10 cellular contexts compared by ENCODE assay signal in the genomic region with DNA sequence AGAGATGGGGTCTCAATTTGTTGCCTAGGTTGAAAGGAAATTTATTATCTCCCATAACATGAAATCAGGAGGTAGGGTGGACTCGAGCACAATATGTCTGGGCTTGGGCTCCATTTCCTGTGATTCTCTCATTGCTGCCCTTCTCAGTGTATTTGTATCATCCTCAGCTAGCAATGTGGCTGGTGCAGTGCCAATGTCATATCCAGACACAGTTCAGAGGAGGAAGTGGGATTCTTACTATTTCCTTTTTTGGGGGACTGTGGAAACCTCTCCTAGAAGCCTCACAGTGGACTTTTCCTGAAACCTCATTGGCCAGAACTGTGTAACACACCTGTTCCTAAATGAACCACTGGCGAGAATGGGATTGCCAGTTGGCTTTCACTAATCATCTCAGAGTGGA.
"Had no signal": no experiment of that assay in that cellular context is flagged by ENCODE, and none has a peak within 500 bp of the region (broad histone marks: within the 10 kb centered on the region; RNA-seq: fewer than 3 reads in every experiment).

No MANE protein-coding gene starts in this region.

- DNase-seq: activated CD4-positive, alpha-beta T cell treated with anti-CD3 and anti-CD28 coated beads for 4 hours; activated naive CD4-positive, alpha-beta T cell; activated naive CD8-positive, alpha-beta T cell treated with anti-CD3 and anti-CD28 coated beads, Interleukin-2, amount 50 U/mL, for 24 hours; esophagus squamous epithelium; foreskin fibroblast; immature natural killer cell; left colon; naive thymus-derived CD8-positive, alpha-beta T cell; right cardiac atrium; small intestine had no signal

- FAIRE-seq: small intestine had no signal
